Comparison of ENCODE assay signal across 20 cellular contexts in the genomic region with DNA sequence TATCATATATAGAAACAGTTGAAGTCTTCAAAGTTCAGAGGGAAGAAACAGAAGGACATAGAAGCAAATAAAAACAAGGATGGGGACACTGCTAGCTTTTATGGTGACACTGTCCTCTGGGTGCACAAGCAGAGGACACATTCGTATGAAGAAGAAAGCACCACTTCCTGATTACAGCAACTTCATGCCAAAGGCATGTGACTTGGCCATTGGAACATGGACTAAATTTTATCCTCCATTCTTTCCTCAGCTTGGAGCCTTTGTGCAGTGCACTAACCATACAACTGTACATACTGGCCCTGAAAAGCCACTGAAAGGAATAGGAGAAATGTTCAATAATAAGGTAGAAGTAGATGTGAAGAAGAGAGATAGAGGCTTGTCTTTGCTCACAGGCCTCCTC.
"Had no signal": no experiment of that assay in that cellular context is flagged by ENCODE, and none has a peak within 500 bp of the region (broad histone marks: within the 10 kb centered on the region; RNA-seq: fewer than 3 reads in every experiment).

No MANE protein-coding gene starts in this region.

- H3K27ac ChIP-seq: lower lobe of right lung, upper lobe of left lung, WERI-Rb-1 had no signal

- H3K27ac Mint-ChIP-seq: activated naive CD4-positive, alpha-beta T cell treated with anti-CD3 and anti-CD28 coated beads, Interleukin-2, amount 50 U/mL, for 72 hours; T-cell; T-helper 2 cell treated with Interferon-gamma antibody and Interleukin-4, amounts not matched to agents 5 μg/mL and 100 μg/mL, for 36 hours had no signal

- H3K9me3 Mint-ChIP-seq: activated naive CD4-positive, alpha-beta T cell treated with anti-CD3 and anti-CD28 coated beads, Interleukin-2, amount 50 U/mL, for 72 hours; central memory CD8-positive, alpha-beta T cell; T-cell; T-helper 2 cell treated with Interferon-gamma antibody and Interleukin-4, amounts not matched to agents 5 μg/mL and 100 μg/mL, for 36 hours had no signal

- FAIRE-seq: astrocyte, colon, kidney, TTC549 had no signal

- ATAC-seq: activated naive CD4-positive, alpha-beta T cell treated with anti-CD3 and anti-CD28 coated beads, Interleukin-2, amount 50 U/mL, for 72 hours; lower lobe of right lung; stimulated activated naive CD8-positive, alpha-beta T cell treated with anti-CD3 and anti-CD28 coated beads, Interleukin-15, Interleukin-2, amounts not matched to agents 100 U/mL and 50 U/mL, for 24 hours had no signal

- DNase-seq: activated CD4-positive, alpha-beta T cell treated with anti-CD3 and anti-CD28 coated beads for 1 hour; activated CD4-positive, alpha-beta T cell treated with anti-CD3 and anti-CD28 coated beads, Interleukin-2, amount 50 U/mL, for 1 hour; activated T-cell treated with anti-CD3 and anti-CD28 coated beads, Interleukin-2, amount 50 U/mL, for 1 hour; foreskin fibroblast; kidney; lower lobe of right lung; sigmoid colon; stimulated activated CD4-positive, alpha-beta T cell treated with anti-CD3 and anti-CD28 coated beads, Interleukin-2, amount 100 ng/mL, for 48 hours; stimulated activated naive CD8-positive, alpha-beta T cell treated with anti-CD3 and anti-CD28 coated beads, Interleukin-15, Interleukin-2, amounts not matched to agents 100 U/mL and 50 U/mL, for 24 hours; T-cell; upper lobe of left lung; WERI-Rb-1 had no signal

- H3K27me3 ChIP-seq: sigmoid colon, upper lobe of left lung had no signal

- H3K4me3 ChIP-seq: dorsolateral prefrontal cortex, lower lobe of right lung, sigmoid colon, smooth muscle cell, upper lobe of left lung had no signal

- H3K4me3 Mint-ChIP-seq: central memory CD8-positive, alpha-beta T cell; T-cell; T-helper 2 cell treated with Interferon-gamma antibody and Interleukin-4, amounts not matched to agents 5 μg/mL and 100 μg/mL, for 36 hours had no signal
